Comparison of ENCODE assay signal across 15 cellular contexts in genomic region chr4:87493147-87493546, GRCh38. TPM values are rescaled to one million over a fixed set of nuclear protein-coding genes. Genes with fewer than 3 reads are reported as not detected.
"Had no signal": no experiment of that assay in that cellular context is flagged by ENCODE, and none has a peak within 500 bp of the region (broad histone marks: within the 10 kb centered on the region; RNA-seq: fewer than 3 reads in every experiment).

No MANE protein-coding gene starts in this region.

- DNase-seq: activated CD8-positive, alpha-beta memory T cell treated with anti-CD3 and anti-CD28 coated beads, Interleukin-2, amount 50 U/mL, for 4 hours; activated CD8-positive, alpha-beta T cell treated with anti-CD3 and anti-CD28 coated beads for 36 hours; activated gamma-delta T cell treated with Interleukin-2 at 50 U/mL for 16 hours; activated naive CD8-positive, alpha-beta T cell treated with anti-CD3 and anti-CD28 coated beads for 36 hours; activated T-cell treated with anti-CD3 and anti-CD28 coated beads, Interleukin-2, amount 50 U/mL, for 72 hours; cortex of kidney; effector memory CD8-positive, alpha-beta T cell; kidney glomerular epithelial cell; SJCRH30; small intestine; upper lobe of left lung had no signal

- H3K9me3 ChIP-seq: SJCRH30, upper lobe of left lung had no signal

- H3K27ac ChIP-seq: cardiac muscle cell, epithelial cell of prostate, SJCRH30, upper lobe of left lung had no signal

- FAIRE-seq: astrocyte, small intestine had no signal

- H3K27me3 ChIP-seq: cardiac muscle cell, SJCRH30, upper lobe of left lung had no signal

- ATAC-seq: activated CD8-positive, alpha-beta T cell treated with anti-CD3 and anti-CD28 coated beads for 36 hours; activated T-cell treated with anti-CD3 and anti-CD28 coated beads, Interleukin-2, amount 50 U/mL, for 72 hours; effector memory CD8-positive, alpha-beta T cell; stimulated activated effector memory CD8-positive, alpha-beta T cell treated with anti-CD3 and anti-CD28 coated beads, Interleukin-12 subunit alpha, Interleukin-12 subunit beta, amount 100 ng/mL, for 72 hours had no signal

- H3K36me3 ChIP-seq: cardiac muscle cell, SJCRH30 had no signal

- H3K4me3 ChIP-seq: cardiac muscle cell, SJCRH30, upper lobe of left lung had no signal

RNA-seq across cellular contexts. Expression of gene SPARCL1, which starts 36.0 kb away (rescaled TPM):
- total RNA-seq: activated CD8-positive, alpha-beta T cell treated with anti-CD3 and anti-CD28 coated beads for 36 hours; activated naive CD8-positive, alpha-beta T cell treated with anti-CD3 and anti-CD28 coated beads for 36 hours; activated T-cell treated with anti-CD3 and anti-CD28 coated beads, Interleukin-2, amount 50 U/mL, for 72 hours; cardiac muscle cell; SJCRH30 had no signal
- polyA plus RNA-seq: cardiac muscle cell had no signal
